16 cellular contexts compared by ENCODE assay signal in genomic region chr2:33276868-33277503, GRCh38.
DNase-seq lines count a peak whose midpoint lies in the region; ATAC-seq and TF ChIP-seq lines count a peak whose summit lies in the region.
"Had no signal": no experiment of that assay in that cellular context is flagged by ENCODE, and none has a peak within 500 bp of the region (broad histone marks: within the 10 kb centered on the region; RNA-seq: fewer than 3 reads in every experiment).

No MANE protein-coding gene starts in this region.

- H3K27me3 Mint-ChIP-seq in chondrocyte (ENCODE audit: low read depth): no peaks in the 10 kb centered on the region

- peak overlapping the region; percentile 61 to 98 for H2BK12ac ChIP-seq in mesenchymal stem cell (ENCODE audit: low read length in 2 of 2)

- peak overlapping the region in 1 of 2 experiments; percentile 73 for H3K18ac ChIP-seq in mesenchymal stem cell (ENCODE audit: low read depth in 1 of 2, low read length in 2 of 2)

- peaks cover 54% of the 10 kb centered on the region for H3K4me1 Mint-ChIP-seq in chondrocyte (ENCODE audit: low read depth)
- H3K4me1 Mint-ChIP-seq: activated CD4-positive, alpha-beta T cell treated with anti-CD3 and anti-CD28 coated beads, Interleukin-2, amount 10 ng/mL, durations not matched to agents 24 days and 14 days had no signal

- ATAC-seq in body of pancreas (no peak), GM19023 (IDR thresholded peaks at IDR 0.05; ENCODE audit: unreplicated experiment) (no peak)

- peak; percentile 46 for DNase-seq in DMS 273 (lab: John Stamatoyannopoulos, UW; ENCODE audit: unreplicated experiment)
- DNase-seq in DMS 273 treated with DMSO at 0.1 percent for 48 hours (lab: John Stamatoyannopoulos, UW): no peak
- DNase-seq in chondrocyte (ENCODE audit: low spot score): no peak
- DNase-seq in mesenchymal stem cell: no peak
- DNase-seq in tibial artery: no peak
- DNase-seq in body of pancreas: no peak
- no peak for DNase-seq in superior temporal gyrus (ENCODE audit: extremely low spot score)
- DNase-seq: activated CD4-positive, alpha-beta T cell treated with anti-CD3 and anti-CD28 coated beads, Interleukin-2, amount 10 ng/mL, durations not matched to agents 24 days and 14 days; activated T-cell treated with anti-CD3 and anti-CD28 coated beads, Interleukin-2, amount 50 U/mL, for 1 hour; adrenal gland; CD4-positive, CD25-positive, alpha-beta regulatory T cell; GF-D8; immature natural killer cell; T1000 had no signal

- no peak for TF ChIP-seq POLR2A in body of pancreas (IDR thresholded peaks at IDR 0.05)

- H3K36me3 ChIP-seq in mesenchymal stem cell (ENCODE audit: control insufficient read depth in 1 of 2, insufficient read depth in 2 of 2, low read depth in 1 of 2, low read length in 2 of 2): peaks cover 0 to 52% of the 10 kb centered on the region in 2 experiments
- peaks cover 17 to 54% (median 44%) of the 10 kb centered on the region in 3 donors for H3K36me3 ChIP-seq in tibial artery
- H3K36me3 ChIP-seq in body of pancreas (replicated peaks in 1 of 2; ENCODE audit: insufficient read depth in 1 of 2, low read depth in 2 of 2): no peaks in the 10 kb centered on the region
- H3K36me3 ChIP-seq: adrenal gland had no signal

- H3K4me3 ChIP-seq in mesenchymal stem cell (ENCODE audit: insufficient read depth in 1 of 2, low read depth in 1 of 2, low read length in 2 of 2) (no peak overlapping the region), tibial artery (no peak overlapping the region), body of pancreas (no peak overlapping the region)
- H3K4me3 ChIP-seq: adrenal gland had no signal

- H3K27ac ChIP-seq in mesenchymal stem cell (ENCODE audit: low read length, poor library complexity, severe bottlenecking): no peak overlapping the region
- peak overlapping the region; percentile 90 to 92 for H3K27ac ChIP-seq in tibial artery
- no peak overlapping the region for H3K27ac ChIP-seq in body of pancreas
- H3K27ac ChIP-seq: 22Rv1, adrenal gland had no signal

- H3K27me3 ChIP-seq in mesenchymal stem cell (ENCODE audit: control insufficient read depth in 1 of 2, insufficient read depth in 1 of 2, low read length in 2 of 2) (no peaks in the 10 kb centered on the region), tibial artery (no peaks in the 10 kb centered on the region), body of pancreas (no peaks in the 10 kb centered on the region)
- H3K27me3 ChIP-seq: adrenal gland had no signal

- WGBS in mesenchymal stem cell: 91% methylated on average over 7 of the region's 8 CpGs
- WGBS in body of pancreas, 2 donors: 74 to 88% methylated on average over 6 to 8 of the region's 8 CpGs

- no peak overlapping the region for H4K8ac ChIP-seq in mesenchymal stem cell (ENCODE audit: low read length)

- no peak overlapping the region for H3K9ac ChIP-seq in mesenchymal stem cell (ENCODE audit: low read length)

- H3K14ac ChIP-seq in mesenchymal stem cell (ENCODE audit: low read length in 2 of 2): no peak overlapping the region

- peak overlapping the region; percentile 96 for H3K27ac Mint-ChIP-seq in chondrocyte (ENCODE audit: unreplicated experiment)
- H3K27ac Mint-ChIP-seq: activated CD4-positive, alpha-beta T cell treated with anti-CD3 and anti-CD28 coated beads, Interleukin-2, amount 10 ng/mL, durations not matched to agents 24 days and 14 days had no signal

- H2BK120ac ChIP-seq in mesenchymal stem cell (ENCODE audit: low read depth, low read length): peak overlapping the region; percentile 77

- no peak overlapping the region for H3K23ac ChIP-seq in mesenchymal stem cell (ENCODE audit: low read length in 2 of 2)

- H2AFZ ChIP-seq in mesenchymal stem cell (ENCODE audit: low read depth, low read length): no peak overlapping the region

- H3K4me3 Mint-ChIP-seq in chondrocyte (ENCODE audit: unreplicated experiment): no peak overlapping the region
- H3K4me3 Mint-ChIP-seq: activated CD4-positive, alpha-beta T cell treated with anti-CD3 and anti-CD28 coated beads, Interleukin-2, amount 10 ng/mL, durations not matched to agents 24 days and 14 days; CD4-positive, CD25-positive, alpha-beta regulatory T cell had no signal

- no peaks in the 10 kb centered on the region for H3K79me1 ChIP-seq in mesenchymal stem cell (replicated peaks; ENCODE audit: low read length, poor library complexity, severe bottlenecking)

- H3K4me1 ChIP-seq in mesenchymal stem cell (ENCODE audit: control insufficient read depth, insufficient read depth, low read depth, low read length) (peaks cover 7% of the 10 kb centered on the region), tibial artery (peaks cover 0 to 66% (median 23%) of the 10 kb centered on the region in 4 donors), body of pancreas (peaks cover 3% of the 10 kb centered on the region)
- H3K4me1 ChIP-seq: adrenal gland had no signal

- H3K9me3 Mint-ChIP-seq in chondrocyte (ENCODE audit: low read depth): no peaks in the 10 kb centered on the region
- H3K9me3 Mint-ChIP-seq: activated CD4-positive, alpha-beta T cell treated with anti-CD3 and anti-CD28 coated beads, Interleukin-2, amount 10 ng/mL, durations not matched to agents 24 days and 14 days; immature natural killer cell had no signal

- intact Hi-C loops in tibial artery (cut with DNase I; ENCODE audit: low total_unique reads): loop anchor here (10.0 kb wide), 1 partner anchor 52 kb away; no protein-coding TSS in a partner anchor
- intact Hi-C loops in body of pancreas (cut with DNase I): no loop called here

- H3K9me3 ChIP-seq in mesenchymal stem cell (ENCODE audit: control insufficient read depth, low read length): no peaks in the 10 kb centered on the region
- H3K9me3 ChIP-seq in tibial artery: no peaks in the 10 kb centered on the region
- H3K9me3 ChIP-seq in body of pancreas: no peaks in the 10 kb centered on the region
- H3K9me3 ChIP-seq: adrenal gland had no signal

- peaks cover 66% of the 10 kb centered on the region for H3K36me3 Mint-ChIP-seq in chondrocyte (ENCODE audit: low read depth)
- H3K36me3 Mint-ChIP-seq: CD4-positive, CD25-positive, alpha-beta regulatory T cell had no signal

- TF ChIP-seq CTCF in chondrocyte (IDR thresholded peaks at IDR 0.05): no peak
- TF ChIP-seq CTCF in tibial artery (IDR thresholded peaks at IDR 0.05): no peak
- no peak for TF ChIP-seq CTCF in body of pancreas (IDR thresholded peaks at IDR 0.05)

- H2BK5ac ChIP-seq in mesenchymal stem cell (ENCODE audit: low read depth, low read length, poor library complexity, severe bottlenecking): no peak overlapping the region

- H2AK5ac ChIP-seq in mesenchymal stem cell (ENCODE audit: low read length, severe bottlenecking): peak overlapping the region; percentile 29

- H4K91ac ChIP-seq in mesenchymal stem cell (ENCODE audit: low read length): no peak overlapping the region

- no peak overlapping the region for H3K4me2 ChIP-seq in mesenchymal stem cell (ENCODE audit: low read length, poor library complexity, severe bottlenecking)

- peak overlapping the region in 1 of 2 experiments; percentile 58 for H3K4ac ChIP-seq in mesenchymal stem cell (ENCODE audit: low read depth in 1 of 2, low read length in 2 of 2)

- H2BK15ac ChIP-seq in mesenchymal stem cell (ENCODE audit: low read depth, poor library complexity, severe bottlenecking): no peak overlapping the region

Comparison
In these comparisons a context has a peak if more than half of its experiments do, and no peak if none do; other contexts are left out.
1. H3K27ac ChIP-seq: peak in tibial artery (2 of 2); none in mesenchymal stem cell (single experiment) and body of pancreas (0 of 4).